Comparison of ENCODE assay signal across 21 cellular contexts in the genomic region with DNA sequence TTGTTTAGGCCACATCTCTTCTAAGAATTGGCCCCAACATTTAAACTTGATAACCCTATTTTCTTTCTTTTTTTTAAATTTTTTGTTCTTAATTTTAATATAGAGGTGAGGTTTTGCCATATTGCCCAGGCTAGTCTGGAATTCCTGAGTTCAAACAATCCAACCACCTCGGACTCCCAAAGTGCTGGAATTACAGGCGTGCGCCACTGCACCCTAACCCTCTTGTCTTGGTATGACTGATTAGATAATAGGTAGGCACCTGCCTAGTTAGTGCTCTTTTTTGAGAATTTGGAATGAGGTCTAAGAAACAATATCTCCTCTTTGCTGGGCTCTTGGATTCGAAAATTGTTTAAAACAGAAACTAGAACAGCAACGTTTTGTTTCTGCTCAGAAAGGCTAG.
DNase-seq lines count a peak whose midpoint lies in the region; ATAC-seq, FAIRE-seq and TF ChIP-seq lines count a peak whose summit lies in the region.
"Had no signal": no experiment of that assay in that cellular context is flagged by ENCODE, and none has a peak within 500 bp of the region (broad histone marks: within the 10 kb centered on the region; RNA-seq: fewer than 3 reads in every experiment).

No MANE protein-coding gene starts in this region.

- no peaks in the 10 kb centered on the region for H3K9me3 Mint-ChIP-seq in MCF 10A (ENCODE audit: unreplicated experiment)
- H3K9me3 Mint-ChIP-seq: CD4-positive, alpha-beta memory T cell had no signal

- CTCF ChIA-PET in MCF 10A (lab: Yijun Ruan, JAX): interaction anchor here (1.7 kb wide), 1 partner anchor 15 kb away, joined by 3 read pairs; no protein-coding TSS in a partner anchor

- peak overlapping the region; percentile 5; the same call in 1 of the 2 replicates for H3K4me2 ChIP-seq in MM.1S (ENCODE audit: low read depth, low read length)

- H3K4me1 ChIP-seq in MM.1S (ENCODE audit: low read length): peaks cover 4% of the 10 kb centered on the region; the same call in 1 of the 2 replicates
- H3K4me1 ChIP-seq in upper lobe of right lung: no peaks in the 10 kb centered on the region
- no peaks in the 10 kb centered on the region for H3K4me1 ChIP-seq in spleen

- no peak overlapping the region for H3K9ac ChIP-seq in MM.1S (ENCODE audit: low read length)
- H3K9ac ChIP-seq: GM23248 had no signal

- POLR2A ChIA-PET in MCF 10A (lab: Yijun Ruan, JAX): interaction anchor here (1.0 to 1.2 kb wide), 3 partner anchors 8 to 625 kb away, joined by 3 to 4 read pairs (median 4); no protein-coding TSS in a partner anchor

- peak; percentile 57 for FAIRE-seq in H54 (lab: Jason Lieb, UNC)
- FAIRE-seq: GM12891, GM18507, H1 had no signal

- H3K9me3 ChIP-seq in MM.1S (replicated peaks; ENCODE audit: insufficient read depth, low read length) (no peaks in the 10 kb centered on the region), upper lobe of right lung (no peaks in the 10 kb centered on the region), spleen (no peaks in the 10 kb centered on the region)

- H3K4me3 ChIP-seq in MM.1S (ENCODE audit: low read length) (no peak overlapping the region), upper lobe of right lung (no peak overlapping the region), spleen (no peak overlapping the region)
- H3K4me3 ChIP-seq: GM23248 had no signal

- no peaks in the 10 kb centered on the region for H3K4me1 Mint-ChIP-seq in MCF 10A (ENCODE audit: insufficient read depth, unreplicated experiment)
- H3K4me1 Mint-ChIP-seq: CD4-positive, alpha-beta memory T cell; H9 had no signal

- no peak overlapping the region for H3K4me3 Mint-ChIP-seq in MCF 10A (ENCODE audit: unreplicated experiment)
- H3K4me3 Mint-ChIP-seq: CD4-positive, alpha-beta memory T cell; H9 had no signal

- DNase-seq in H54 (ENCODE audit: insufficient read length, low spot score): no peak
- DNase-seq in MM.1S: peak; percentile 35
- peak; percentile 25 for DNase-seq in RPMI8226
- no peak for DNase-seq in upper lobe of right lung
- no peak for DNase-seq in spleen
- no peak for DNase-seq in MCF 10A (ENCODE audit: unreplicated experiment)
- DNase-seq: 8988T; C1 segment of cervical spinal cord; Calu3; CD4-positive, alpha-beta memory T cell; COR-L47; DMS53; DMS79 treated with DMSO at 0.1 percent for 48 hours; GF-D8; GM23248; H9 had no signal

- no peak for TF ChIP-seq CTCF in MM.1S (IDR thresholded peaks at IDR 0.05; ENCODE audit: low read length)
- no peak for TF ChIP-seq CTCF in upper lobe of right lung (IDR thresholded peaks at IDR 0.05)
- TF ChIP-seq CTCF in spleen (IDR thresholded peaks at IDR 0.05 in 8 of 11, conservative IDR thresholded peaks at IDR 0.05 in 3 of 11): no peak
- no peak for TF ChIP-seq CTCF in MCF 10A (IDR thresholded peaks at IDR 0.05; ENCODE audit: unreplicated experiment)

- TF ChIP-seq POLR2A in H54 (IDR thresholded peaks at IDR 0.05; ENCODE audit: low read depth, low read length) (no peak), spleen (IDR thresholded peaks at IDR 0.05) (no peak)

- H3K36me3 Mint-ChIP-seq in MCF 10A (ENCODE audit: insufficient read depth, unreplicated experiment): no peaks in the 10 kb centered on the region
- H3K36me3 Mint-ChIP-seq: CD4-positive, alpha-beta memory T cell had no signal

- H3K27me3 Mint-ChIP-seq in MCF 10A (ENCODE audit: insufficient read depth, unreplicated experiment): no peaks in the 10 kb centered on the region
- H3K27me3 Mint-ChIP-seq: CD4-positive, alpha-beta memory T cell had no signal

- no peak overlapping the region for H2AFZ ChIP-seq in MM.1S (ENCODE audit: low read length)
- H2AFZ ChIP-seq: GM23248 had no signal

- no peaks in the 10 kb centered on the region for H4K20me1 ChIP-seq in MM.1S (ENCODE audit: insufficient read depth, low read length)

- intact Hi-C loops in upper lobe of right lung (cut with DNase I) (no loop called here), spleen (cut with DNase I; ENCODE audit: low total_unique reads) (no loop called here), MCF 10A (cut with micrococcal nuclease) (loop anchor here (1.0 kb wide), 1 partner anchor 8 kb away; no protein-coding TSS in a partner anchor)

- no peaks in the 10 kb centered on the region for H3K9me2 ChIP-seq in MM.1S (replicated peaks; ENCODE audit: insufficient read depth, low read length)

- H3K36me3 ChIP-seq in MM.1S (replicated peaks; ENCODE audit: insufficient read depth, low read length) (no peaks in the 10 kb centered on the region), upper lobe of right lung (no peaks in the 10 kb centered on the region), spleen (no peaks in the 10 kb centered on the region)

- H3K27ac ChIP-seq in MM.1S (ENCODE audit: low read length) (no peak overlapping the region), upper lobe of right lung (no peak overlapping the region), spleen (no peak overlapping the region)
- H3K27ac ChIP-seq: GM23248 had no signal

- H3K27ac Mint-ChIP-seq in MCF 10A (ENCODE audit: low read depth, unreplicated experiment): no peak overlapping the region
- H3K27ac Mint-ChIP-seq: CD4-positive, alpha-beta memory T cell; H9 had no signal

- H3F3A ChIP-seq in MM.1S (ENCODE audit: insufficient read depth, low read length): no peaks in the 10 kb centered on the region

- H3K27me3 ChIP-seq in MM.1S (replicated peaks; ENCODE audit: insufficient read depth, low read length) (no peaks in the 10 kb centered on the region), upper lobe of right lung (no peaks in the 10 kb centered on the region), spleen (replicated peaks in 1 of 7) (peaks cover 0 to 4% (median 0%) of the 10 kb centered on the region in 7 donors)

- ATAC-seq in upper lobe of right lung (peak; percentile 24), GM21526 (IDR thresholded peaks at IDR 0.05; ENCODE audit: low FRiP score, unreplicated experiment) (no peak)
- ATAC-seq: HCT116 had no signal

- 39 to 60% (median 54%) methylated on average over 5 of the region's 5 CpGs for WGBS in spleen, 5 donors

- no peaks in the 10 kb centered on the region for H3K79me2 ChIP-seq in MM.1S (ENCODE audit: low read length)

- BruUV-seq in MCF 10A (replicated peaks; lab: Mats Ljungman, UMichigan): no TSS peak

Comparison
In these comparisons a context has a peak if more than half of its experiments do, and no peak if none do; other contexts are left out.
1. DNase-seq: peak in MM.1S (single experiment) and RPMI8226 (single experiment); none in H54 (single experiment), upper lobe of right lung (single experiment), spleen (single experiment) and MCF 10A (single experiment).